Comparison of ENCODE assay signal across 8 cellular contexts in genomic region chr17:53122966-53123365, GRCh38.
"Had no signal": no experiment of that assay in that cellular context is flagged by ENCODE, and none has a peak within 500 bp of the region (broad histone marks: within the 10 kb centered on the region; RNA-seq: fewer than 3 reads in every experiment).

No MANE protein-coding gene starts in this region.

- FAIRE-seq: G401.6, GM12878, GM12891, GM12892, GM18507, GM19239 had no signal

- H3K4me3 ChIP-seq: GM12878 had no signal

- ATAC-seq: GM12878 had no signal

- DNase-seq: GDM1, GF-D8 had no signal
